Comparison of ENCODE assay signal across 31 cellular contexts in the genomic region with DNA sequence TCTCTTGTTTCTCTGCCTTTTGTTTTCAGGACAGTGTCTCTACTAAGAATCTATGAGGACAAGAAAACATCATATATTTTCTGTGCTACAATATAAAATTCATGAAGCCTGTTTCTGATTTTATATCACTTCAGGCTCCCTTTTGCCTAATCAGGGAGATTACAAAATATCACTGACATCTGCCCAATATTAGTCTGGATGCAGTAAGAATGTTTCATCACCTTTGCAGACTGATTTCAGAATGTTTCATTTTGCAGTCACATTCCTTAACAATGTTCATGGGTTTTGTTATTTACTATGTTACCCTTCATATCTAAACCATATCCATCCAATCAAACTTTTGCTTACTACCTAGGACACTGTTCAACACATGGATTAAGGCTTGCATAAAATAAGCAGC. TPM values are rescaled to one million over a fixed set of nuclear protein-coding genes. Genes with fewer than 3 reads are reported as not detected.
"Had no signal": no experiment of that assay in that cellular context is flagged by ENCODE, and none has a peak within 500 bp of the region (broad histone marks: within the 10 kb centered on the region; RNA-seq: fewer than 3 reads in every experiment).

No MANE protein-coding gene starts in this region.

- H3K79me2 ChIP-seq: hepatocyte had no signal

- H3K36me3 ChIP-seq: esophagus squamous epithelium, pancreas, sigmoid colon, thyroid gland, upper lobe of left lung, vagina had no signal

- H3K9me3 ChIP-seq: esophagus squamous epithelium, pancreas, psoas muscle, sigmoid colon, thyroid gland, upper lobe of left lung, vagina had no signal

- H3K4me1 ChIP-seq: esophagus squamous epithelium, pancreas, psoas muscle, sigmoid colon, thyroid gland, upper lobe of left lung, vagina had no signal

- H3K4me3 ChIP-seq: esophagus squamous epithelium, hepatocyte, pancreas, psoas muscle, sigmoid colon, thyroid gland, upper lobe of left lung, vagina had no signal

- H3K27me3 ChIP-seq: hepatocyte, pancreas, sigmoid colon, thyroid gland, upper lobe of left lung, vagina had no signal

- H3K27ac ChIP-seq: epithelial cell of prostate, esophagus squamous epithelium, hepatocyte, pancreas, psoas muscle, sigmoid colon, thyroid gland, vagina had no signal

- ATAC-seq: activated CD4-positive, alpha-beta T cell treated with anti-CD3 and anti-CD28 coated beads for 36 hours; activated T-cell treated with anti-CD3 and anti-CD28 coated beads, Interleukin-2, amount 50 U/mL, for 72 hours; left ventricle myocardium superior; pancreas; psoas muscle; stimulated activated naive CD8-positive, alpha-beta T cell treated with anti-CD3 and anti-CD28 coated beads, Interleukin-15, amount 100 ng/mL, for 72 hours had no signal

- DNase-seq: activated CD4-positive, alpha-beta T cell treated with anti-CD3 and anti-CD28 coated beads for 36 hours; activated CD4-positive, CD25-positive, alpha-beta regulatory T cell; activated naive CD4-positive, alpha-beta T cell treated with Interleukin-2 at 50 U/mL for 16 hours; activated T-cell treated with anti-CD3 and anti-CD28 coated beads for 4 hours; activated T-cell treated with anti-CD3 and anti-CD28 coated beads, Interleukin-2, amount 50 U/mL, for 72 hours; anterior cingulate cortex; dermis blood vessel endothelial cell; effector CD4-positive, alpha-beta T cell; esophagus squamous epithelium; islet precursor cell; left cardiac atrium; left ventricle myocardium superior; nephron progenitor cell; pancreas; psoas muscle; sigmoid colon; small intestine; stimulated activated CD4-positive, alpha-beta T cell treated with anti-CD3 and anti-CD28 coated beads, Interleukin-1b, Interleukin-23, amount 100 ng/mL, for 48 hours; stimulated activated CD4-positive, alpha-beta T cell treated with anti-CD3 and anti-CD28 coated beads, Interleukin-4, amount 100 ng/mL, for 4 hours; stimulated activated CD8-positive, alpha-beta memory T cell treated with anti-CD3 and anti-CD28 coated beads, Interleukin-4, amount 100 ng/mL, for 48 hours; stimulated activated naive CD8-positive, alpha-beta T cell treated with anti-CD3 and anti-CD28 coated beads, Interleukin-15, amount 100 ng/mL, for 72 hours; thyroid gland; upper lobe of left lung had no signal

- H3K4me2 ChIP-seq: hepatocyte had no signal

- H2AFZ ChIP-seq: hepatocyte had no signal

RNA-seq across cellular contexts. Expression of a gene that starts 0.5 kb away (rescaled TPM):
- total RNA-seq: activated CD4-positive, alpha-beta T cell treated with anti-CD3 and anti-CD28 coated beads for 36 hours; activated T-cell treated with anti-CD3 and anti-CD28 coated beads, Interleukin-2, amount 50 U/mL, for 72 hours; dermis blood vessel endothelial cell; esophagus squamous epithelium; frontal cortex; hepatocyte; left cardiac atrium; left ventricle myocardium superior; lung microvascular endothelial cell; mesenteric fat pad; mucosa of gallbladder; pancreas; psoas muscle; sigmoid colon; vagina had no signal
- polyA plus RNA-seq: hepatocyte, pancreas, psoas muscle, small intestine had no signal

RNA-seq across cellular contexts. Expression of a gene that starts 58.0 kb away (rescaled TPM):
- total RNA-seq: activated CD4-positive, alpha-beta T cell treated with anti-CD3 and anti-CD28 coated beads for 36 hours; activated T-cell treated with anti-CD3 and anti-CD28 coated beads, Interleukin-2, amount 50 U/mL, for 72 hours; bronchial epithelial cell; dermis blood vessel endothelial cell; left ventricle myocardium superior; lung microvascular endothelial cell; mucosa of gallbladder; vagina had no signal
- polyA plus RNA-seq: hepatocyte, pancreas had no signal
